ENCODE assay signal across 22 cellular contexts in the genomic region with DNA sequence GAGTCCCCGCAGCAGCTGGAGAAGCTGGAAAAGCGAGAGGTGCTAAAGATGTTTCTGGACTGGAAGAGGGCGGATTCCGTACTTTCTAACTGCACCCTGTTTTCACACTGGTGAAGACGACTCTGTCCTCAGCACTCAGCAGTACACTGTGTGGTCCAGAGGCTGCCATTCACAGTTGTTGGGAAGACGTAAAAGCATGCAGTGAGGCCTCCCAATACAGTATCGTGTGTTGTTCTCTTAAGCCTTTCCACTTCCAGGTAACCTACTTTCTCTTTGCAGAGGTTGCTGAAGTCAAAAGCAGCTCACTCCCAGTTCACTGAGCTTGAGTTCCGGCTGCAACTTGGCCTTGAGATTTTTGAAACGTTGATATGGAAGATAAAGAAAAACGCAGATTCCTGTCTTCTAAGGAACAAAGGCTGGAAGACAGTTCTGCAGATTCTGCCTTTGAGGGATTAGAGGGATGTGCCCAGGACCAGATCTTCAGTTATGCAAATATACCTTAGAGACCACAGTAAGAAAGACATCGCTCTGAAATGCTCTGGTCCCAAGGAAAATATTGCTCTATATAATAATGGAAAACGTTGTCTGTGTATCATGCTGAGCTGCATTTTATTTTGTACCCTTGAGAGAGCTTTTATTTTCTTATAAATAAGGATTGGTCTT.
"Had no signal": no experiment of that assay in that cellular context is flagged by ENCODE, and none has a peak within 500 bp of the region (broad histone marks: within the 10 kb centered on the region; RNA-seq: fewer than 3 reads in every experiment).

No MANE protein-coding gene starts in this region.

- H3K9me3 ChIP-seq: ovary, psoas muscle, thyroid gland had no signal

- H3K27ac Mint-ChIP-seq: activated CD4-positive, alpha-beta T cell treated with anti-CD3 and anti-CD28 coated beads, Interleukin-2, amount 10 ng/mL, durations not matched to agents 24 days and 14 days; activated CD8-positive, alpha-beta memory T cell treated with anti-CD3 and anti-CD28 coated beads, Interleukin-2, amount 10 ng/mL, durations not matched to agents 7 days and 5 days; activated CD8-positive, alpha-beta T cell treated with anti-CD3 and anti-CD28 coated beads for 36 hours; activated naive CD4-positive, alpha-beta T cell treated with anti-CD3 and anti-CD28 coated beads, Interleukin-2, amount 50 U/mL, for 72 hours; brain; dendritic cell treated with granulocyte-macrophage colony-stimulating factor and Interleukin-4, amounts not matched to agents 40 ng/mL and 50 ng/mL, for 4 days; naive B cell; stimulated activated naive CD8-positive, alpha-beta T cell treated with anti-CD3 and anti-CD28 coated beads, Interleukin-15, Interleukin-2, amounts not matched to agents 100 ng/mL and 50 ng/mL, for 24 hours had no signal

- FAIRE-seq: endometrium, keratinocyte had no signal

- ATAC-seq: activated CD4-positive, CD25-positive, alpha-beta regulatory T cell treated with anti-CD3 and anti-CD28 coated beads, Interleukin-2, amount 50 U/mL, for 24 hours; activated CD8-positive, alpha-beta memory T cell treated with anti-CD3 and anti-CD28 coated beads, Interleukin-2, amount 10 ng/mL, durations not matched to agents 7 days and 5 days; activated CD8-positive, alpha-beta T cell treated with anti-CD3 and anti-CD28 coated beads for 36 hours; activated naive CD4-positive, alpha-beta T cell treated with anti-CD3 and anti-CD28 coated beads, Interleukin-2, amount 50 U/mL, for 72 hours; heart right ventricle; left colon; psoas muscle; right cardiac atrium had no signal

- H3K27me3 Mint-ChIP-seq: activated CD4-positive, alpha-beta T cell treated with anti-CD3 and anti-CD28 coated beads, Interleukin-2, amount 10 ng/mL, durations not matched to agents 24 days and 14 days; activated CD8-positive, alpha-beta memory T cell treated with anti-CD3 and anti-CD28 coated beads, Interleukin-2, amount 10 ng/mL, durations not matched to agents 7 days and 5 days; activated CD8-positive, alpha-beta T cell treated with anti-CD3 and anti-CD28 coated beads for 36 hours; brain; dendritic cell treated with granulocyte-macrophage colony-stimulating factor and Interleukin-4, amounts not matched to agents 40 ng/mL and 50 ng/mL, for 4 days; naive B cell; stimulated activated naive CD8-positive, alpha-beta T cell treated with anti-CD3 and anti-CD28 coated beads, Interleukin-15, Interleukin-2, amounts not matched to agents 100 ng/mL and 50 ng/mL, for 24 hours had no signal

- H3K4me3 ChIP-seq: heart right ventricle, ovary, psoas muscle, thyroid gland had no signal

- H3K36me3 Mint-ChIP-seq: activated CD8-positive, alpha-beta memory T cell treated with anti-CD3 and anti-CD28 coated beads, Interleukin-2, amount 10 ng/mL, durations not matched to agents 7 days and 5 days; brain; naive B cell had no signal

- H3K4me1 ChIP-seq: heart right ventricle, psoas muscle, thyroid gland had no signal

- H3K4me3 Mint-ChIP-seq: activated CD4-positive, alpha-beta T cell treated with anti-CD3 and anti-CD28 coated beads, Interleukin-2, amount 10 ng/mL, durations not matched to agents 24 days and 14 days; activated CD8-positive, alpha-beta memory T cell treated with anti-CD3 and anti-CD28 coated beads, Interleukin-2, amount 10 ng/mL, durations not matched to agents 7 days and 5 days; activated CD8-positive, alpha-beta T cell treated with anti-CD3 and anti-CD28 coated beads for 36 hours; brain; dendritic cell treated with granulocyte-macrophage colony-stimulating factor and Interleukin-4, amounts not matched to agents 40 ng/mL and 50 ng/mL, for 4 days; naive B cell; stimulated activated naive CD8-positive, alpha-beta T cell treated with anti-CD3 and anti-CD28 coated beads, Interleukin-15, Interleukin-2, amounts not matched to agents 100 ng/mL and 50 ng/mL, for 24 hours had no signal

- H3K4me1 Mint-ChIP-seq: activated CD4-positive, alpha-beta T cell treated with anti-CD3 and anti-CD28 coated beads, Interleukin-2, amount 10 ng/mL, durations not matched to agents 24 days and 14 days; activated CD8-positive, alpha-beta memory T cell treated with anti-CD3 and anti-CD28 coated beads, Interleukin-2, amount 10 ng/mL, durations not matched to agents 7 days and 5 days; naive B cell had no signal

- DNase-seq: activated CD4-positive, alpha-beta T cell treated with anti-CD3 and anti-CD28 coated beads, Interleukin-2, amount 10 ng/mL, durations not matched to agents 24 days and 14 days; activated CD8-positive, alpha-beta memory T cell treated with anti-CD3 and anti-CD28 coated beads, Interleukin-2, amount 10 ng/mL, durations not matched to agents 7 days and 5 days; activated CD8-positive, alpha-beta T cell treated with anti-CD3 and anti-CD28 coated beads for 36 hours; activated gamma-delta T cell treated with Interleukin-2 at 50 U/mL for 16 hours; aorta; effector CD4-positive, alpha-beta T cell; foreskin fibroblast; heart right ventricle; left colon; naive B cell; ovary; psoas muscle; right cardiac atrium; stimulated activated CD4-positive, alpha-beta T cell treated with anti-CD3 and anti-CD28 coated beads, Interleukin-1b, Interleukin-23, amount 100 ng/mL, for 48 hours; thyroid gland had no signal

- H3K27ac ChIP-seq: heart right ventricle, ovary, psoas muscle, thyroid gland had no signal

- H3K36me3 ChIP-seq: heart right ventricle, ovary, thyroid gland had no signal

- H3K27me3 ChIP-seq: heart right ventricle, ovary, thyroid gland had no signal
